ENCODE assay signal across 1 cellular context in the genomic region with DNA sequence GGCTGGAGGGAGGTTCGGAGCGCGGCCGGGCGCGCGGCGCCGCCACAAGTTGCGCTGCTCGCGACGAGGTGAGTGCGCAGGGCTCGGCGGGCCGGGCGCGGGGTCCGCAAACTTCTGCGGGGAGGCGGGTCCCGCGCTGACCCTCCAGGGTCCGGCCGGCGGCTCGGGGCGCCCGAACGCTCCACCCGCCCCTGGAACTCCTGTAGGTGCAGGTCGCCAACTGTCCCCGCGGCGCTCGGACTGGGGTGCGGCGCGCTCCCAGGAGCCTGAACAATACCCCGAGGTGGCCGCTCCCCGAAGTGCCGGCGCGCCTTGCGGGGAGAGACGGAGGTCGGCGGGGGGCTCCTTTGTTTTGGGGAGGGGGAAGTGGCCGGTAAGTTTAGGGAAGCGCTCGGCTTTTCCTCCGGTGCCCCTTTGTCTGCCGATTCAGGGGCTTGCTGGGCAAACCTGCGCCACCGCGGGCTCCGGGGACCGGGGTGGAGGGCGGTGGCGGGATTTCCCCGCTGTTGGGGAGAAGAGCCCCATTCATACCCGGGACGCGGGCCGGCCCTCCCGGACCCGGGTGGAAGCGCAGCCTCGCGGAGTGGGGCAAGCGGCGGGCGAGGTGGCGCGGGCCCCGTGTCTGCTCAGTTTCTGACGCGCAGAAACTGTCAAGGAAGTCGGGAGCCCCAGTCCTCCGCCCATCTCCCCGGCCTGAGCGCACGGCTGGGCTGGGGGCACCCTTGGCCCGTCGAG.
TF ChIP-seq lines count a peak whose summit lies in the region.

No MANE protein-coding gene starts in this region.

TF ChIP-seq in HepG2, 621 proteins besides CTCF, POLR2A, EP300 and RAD21 (continued from another document):
- TF ChIP-seq, protein P1, sequence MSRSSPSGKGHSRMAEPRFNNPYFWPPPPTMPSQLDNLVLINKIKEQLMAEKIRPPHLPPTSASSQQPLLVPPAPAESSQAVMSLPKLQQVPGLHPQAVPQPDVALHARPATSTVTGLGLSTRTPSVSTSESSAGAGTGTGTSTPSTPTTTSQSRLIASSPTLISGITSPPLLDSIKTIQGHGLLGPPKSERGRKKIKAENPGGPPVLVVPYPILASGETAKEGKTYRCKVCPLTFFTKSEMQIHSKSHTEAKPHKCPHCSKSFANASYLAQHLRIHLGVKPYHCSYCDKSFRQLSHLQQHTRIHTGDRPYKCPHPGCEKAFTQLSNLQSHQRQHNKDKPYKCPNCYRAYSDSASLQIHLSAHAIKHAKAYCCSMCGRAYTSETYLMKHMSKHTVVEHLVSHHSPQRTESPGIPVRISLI (CRISPR knock-in tag; IDR thresholded peaks at IDR 0.05; ENCODE audit: borderline replicate concordance) = no peak
- TF ChIP-seq MTF1 (CRISPR knock-in tag; IDR thresholded peaks at IDR 0.05) = no peak
- TF ChIP-seq GATA4 (IDR thresholded peaks at IDR 0.05; ENCODE audit: borderline replicate concordance, low read depth) = no peak
- TF ChIP-seq RBFOX2 (IDR thresholded peaks at IDR 0.05; ENCODE audit: low read depth, low read length) = peak; percentile 64; the same call in 1 of the 2 replicates
- peak; percentile 51 for TF ChIP-seq HNRNPLL (IDR thresholded peaks at IDR 0.05; ENCODE audit: low read depth, low read length, poor library complexity, severe bottlenecking)
- TF ChIP-seq ZNF598 (CRISPR knock-in tag; IDR thresholded peaks at IDR 0.05; ENCODE audit: borderline replicate concordance) = no peak
- TF ChIP-seq, protein P2, sequence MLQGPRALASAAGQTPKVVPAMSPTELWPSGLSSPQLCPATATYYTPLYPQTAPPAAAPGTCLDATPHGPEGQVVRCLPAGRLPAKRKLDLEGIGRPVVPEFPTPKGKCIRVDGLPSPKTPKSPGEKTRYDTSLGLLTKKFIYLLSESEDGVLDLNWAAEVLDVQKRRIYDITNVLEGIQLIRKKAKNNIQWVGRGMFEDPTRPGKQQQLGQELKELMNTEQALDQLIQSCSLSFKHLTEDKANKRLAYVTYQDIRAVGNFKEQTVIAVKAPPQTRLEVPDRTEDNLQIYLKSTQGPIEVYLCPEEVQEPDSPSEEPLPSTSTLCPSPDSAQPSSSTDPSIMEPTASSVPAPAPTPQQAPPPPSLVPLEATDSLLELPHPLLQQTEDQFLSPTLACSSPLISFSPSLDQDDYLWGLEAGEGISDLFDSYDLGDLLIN (CRISPR knock-in tag; IDR thresholded peaks at IDR 0.05; ENCODE audit: borderline replicate concordance) = no peak
- TF ChIP-seq ZNF12 (CRISPR knock-in tag; IDR thresholded peaks at IDR 0.05) = no peak
- TF ChIP-seq CBX1 (IDR thresholded peaks at IDR 0.05; ENCODE audit: low read depth) = no peak
- TF ChIP-seq ATAD3A (CRISPR knock-in tag; IDR thresholded peaks at IDR 0.05) = no peak
- TF ChIP-seq TCF12 (IDR thresholded peaks at IDR 0.05) = no peak
- no peak for TF ChIP-seq TCF12 (CRISPR knock-in tag; IDR thresholded peaks at IDR 0.05)
- TF ChIP-seq, protein P3, sequence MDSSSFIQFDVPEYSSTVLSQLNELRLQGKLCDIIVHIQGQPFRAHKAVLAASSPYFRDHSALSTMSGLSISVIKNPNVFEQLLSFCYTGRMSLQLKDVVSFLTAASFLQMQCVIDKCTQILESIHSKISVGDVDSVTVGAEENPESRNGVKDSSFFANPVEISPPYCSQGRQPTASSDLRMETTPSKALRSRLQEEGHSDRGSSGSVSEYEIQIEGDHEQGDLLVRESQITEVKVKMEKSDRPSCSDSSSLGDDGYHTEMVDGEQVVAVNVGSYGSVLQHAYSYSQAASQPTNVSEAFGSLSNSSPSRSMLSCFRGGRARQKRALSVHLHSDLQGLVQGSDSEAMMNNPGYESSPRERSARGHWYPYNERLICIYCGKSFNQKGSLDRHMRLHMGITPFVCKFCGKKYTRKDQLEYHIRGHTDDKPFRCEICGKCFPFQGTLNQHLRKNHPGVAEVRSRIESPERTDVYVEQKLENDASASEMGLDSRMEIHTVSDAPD (CRISPR knock-in tag; IDR thresholded peaks at IDR 0.05) = no peak
- no peak for TF ChIP-seq ZNF317 (CRISPR knock-in tag; IDR thresholded peaks at IDR 0.05)
- TF ChIP-seq CENPT (CRISPR knock-in tag; IDR thresholded peaks at IDR 0.05; ENCODE audit: low read depth) = no peak
- TF ChIP-seq ZBTB3 (CRISPR knock-in tag; IDR thresholded peaks at IDR 0.05; ENCODE audit: borderline replicate concordance, low read depth) = no peak
- no peak for TF ChIP-seq ZKSCAN5 (CRISPR knock-in tag; IDR thresholded peaks at IDR 0.05)
- TF ChIP-seq, protein P4, sequence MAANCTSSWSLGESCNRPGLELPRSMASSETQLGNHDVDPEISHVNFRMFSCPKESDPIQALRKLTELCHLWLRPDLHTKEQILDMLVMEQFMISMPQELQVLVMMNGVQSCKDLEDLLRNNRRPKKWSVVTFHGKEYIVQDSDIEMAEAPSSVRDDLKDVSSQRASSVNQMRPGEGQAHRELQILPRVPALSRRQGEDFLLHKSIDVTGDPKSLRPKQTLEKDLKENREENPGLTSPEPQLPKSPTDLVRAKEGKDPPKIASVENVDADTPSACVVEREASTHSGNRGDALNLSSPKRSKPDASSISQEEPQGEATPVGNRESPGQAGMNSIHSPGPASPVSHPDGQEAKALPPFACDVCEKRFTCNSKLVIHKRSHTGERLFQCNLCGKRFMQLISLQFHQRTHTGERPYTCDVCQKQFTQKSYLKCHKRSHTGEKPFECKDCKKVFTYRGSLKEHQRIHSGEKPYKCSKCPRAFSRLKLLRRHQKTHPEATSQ (CRISPR knock-in tag; IDR thresholded peaks at IDR 0.05; ENCODE audit: borderline replicate concordance) = no peak
- TF ChIP-seq KDM2A (CRISPR knock-in tag; IDR thresholded peaks at IDR 0.05; ENCODE audit: borderline replicate concordance, low read depth) = 0 out of 2 replicates have a peak, but pooled peaks have one; percentile 9
- no peak for TF ChIP-seq SIN3A (IDR thresholded peaks at IDR 0.05; ENCODE audit: borderline replicate concordance, low read depth, low read length)
- TF ChIP-seq KDM6A (CRISPR knock-in tag; IDR thresholded peaks at IDR 0.05; ENCODE audit: low read depth) = no peak
- TF ChIP-seq, protein P5, sequence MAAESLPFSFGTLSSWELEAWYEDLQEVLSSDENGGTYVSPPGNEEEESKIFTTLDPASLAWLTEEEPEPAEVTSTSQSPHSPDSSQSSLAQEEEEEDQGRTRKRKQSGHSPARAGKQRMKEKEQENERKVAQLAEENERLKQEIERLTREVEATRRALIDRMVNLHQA (CRISPR knock-in tag; IDR thresholded peaks at IDR 0.05) = no peak
- no peak for TF ChIP-seq CC2D1A (CRISPR knock-in tag; IDR thresholded peaks at IDR 0.05)
- no peak for TF ChIP-seq TRIM24 (CRISPR knock-in tag; IDR thresholded peaks at IDR 0.05)
- 0 out of 2 replicates have a peak, but pooled peaks have one; percentile 3 for TF ChIP-seq PHF8 (CRISPR knock-in tag; IDR thresholded peaks at IDR 0.05)
- TF ChIP-seq MLLT10 (CRISPR knock-in tag; IDR thresholded peaks at IDR 0.05) = no peak
TF ChIP-seq in HepG2: peak in this region for 5.
